In genomic region chr7:16637279-16637795, GRCh38 we compare ENCODE assay signal across 24 cellular contexts. TPM values are rescaled to one million over a fixed set of nuclear protein-coding genes. Genes with fewer than 3 reads are reported as not detected.
DNase-seq lines count a peak whose midpoint lies in the region; ATAC-seq and TF ChIP-seq lines count a peak whose summit lies in the region.
"Had no signal": no experiment of that assay in that cellular context is flagged by ENCODE, and none has a peak within 500 bp of the region (broad histone marks: within the 10 kb centered on the region; RNA-seq: fewer than 3 reads in every experiment).

No MANE protein-coding gene starts in this region.

- no peak overlapping the region for H3K27ac ChIP-seq in WERI-Rb-1
- H3K27ac ChIP-seq: brain microvascular endothelial cell, lower lobe of right lung, upper lobe of right lung had no signal

- no peaks in the 10 kb centered on the region for H3K27me3 ChIP-seq in WERI-Rb-1 (ENCODE audit: insufficient read depth, low read depth, severe bottlenecking)
- H3K27me3 ChIP-seq: brain microvascular endothelial cell, stomach, upper lobe of right lung had no signal

- peak; percentile 31 for ATAC-seq in sciatic nerve
- ATAC-seq: activated CD4-positive, CD25-positive, alpha-beta regulatory T cell treated with anti-CD3 and anti-CD28 coated beads, Interleukin-2, amount 50 U/mL, for 24 hours; activated CD8-positive, alpha-beta T cell treated with anti-CD3 and anti-CD28 coated beads, Interleukin-2, amount 10 ng/mL, durations not matched to agents 7 days and 5 days; lower lobe of right lung; upper lobe of right lung had no signal

- peak; percentile 70 for DNase-seq in AG10803 (ENCODE audit: low read depth)
- DNase-seq in OCI-M1 (lab: John Stamatoyannopoulos, UW) = peak; percentile 33
- peak; percentile 84 for DNase-seq in fibroblast of peridontal ligament (ENCODE audit: extremely low read depth)
- DNase-seq in sciatic nerve (ENCODE audit: low spot score) = no peak
- no peak for DNase-seq in WERI-Rb-1
- DNase-seq in activated CD4-positive, alpha-beta T cell treated with anti-CD3 and anti-CD28 coated beads for 4 hours = no peak
- no peak for DNase-seq in NK-92 treated with Interleukin-12 subunit alpha and Interleukin-12 subunit beta, amount 100 ng/mL, for 24 hours (lab: John Stamatoyannopoulos, UW)
- no peak for DNase-seq in NCI-H82 treated with DMSO at 0.1 percent for 48 hours (lab: John Stamatoyannopoulos, UW; ENCODE audit: unreplicated experiment)
- DNase-seq: activated CD8-positive, alpha-beta T cell treated with anti-CD3 and anti-CD28 coated beads, Interleukin-2, amount 10 ng/mL, durations not matched to agents 7 days and 5 days; activated gamma-delta T cell; activated naive CD8-positive, alpha-beta T cell treated with anti-CD3 and anti-CD28 coated beads, Interleukin-2, amount 50 U/mL, for 24 hours; brain microvascular endothelial cell; CD4-positive, alpha-beta T cell; cortex of kidney; H7; lower lobe of right lung; MM.1S; NCI-H2171 treated with DMSO at 0.1 percent for 48 hours; NCI-H526 treated with DMSO at 0.1 percent for 48 hours; nucleus accumbens; stomach; SW 1271; upper lobe of right lung had no signal

- TF ChIP-seq CTCF in AG10803 (conservative IDR thresholded peaks at IDR 0.05; ENCODE audit: low read length) (no peak), WERI-Rb-1 (IDR thresholded peaks at IDR 0.05; ENCODE audit: low read depth, low read length) (no peak)

- intact Hi-C loops in sciatic nerve (cut with DNase I) = no loop called here

- 0 out of 2 replicates have a peak, but pooled peaks cover 2% of the 10 kb centered on the region for H3K36me3 ChIP-seq in WERI-Rb-1
- H3K36me3 ChIP-seq: brain microvascular endothelial cell, lower lobe of right lung had no signal

- H3K9me3 ChIP-seq in WERI-Rb-1 (ENCODE audit: severe bottlenecking) = no peaks in the 10 kb centered on the region
- H3K9me3 ChIP-seq: lower lobe of right lung, stomach, upper lobe of right lung had no signal

- H3K4me3 ChIP-seq in AG10803 (ENCODE audit: low read length) (no peak overlapping the region), WERI-Rb-1 (ENCODE audit: low read depth, low read length) (no peak overlapping the region)
- H3K4me3 ChIP-seq: lower lobe of right lung, stomach, upper lobe of right lung had no signal

RNA-seq across cellular contexts. Expression of gene ANKMY2, which starts 8.2 kb away (rescaled TPM):
- total RNA-seq in sciatic nerve = 29.5 TPM

RNA-seq across cellular contexts. Expression of gene BZW2, which starts 8.6 kb away (rescaled TPM):
- total RNA-seq in sciatic nerve = 30.8 TPM

Comparison
In these comparisons a context has a peak if more than half of its experiments do, and no peak if none do; other contexts are left out.
1. DNase-seq: peak in AG10803 (single experiment), OCI-M1 (single experiment) and fibroblast of peridontal ligament (single experiment); none in sciatic nerve (single experiment), WERI-Rb-1 (single experiment), activated CD4-positive, alpha-beta T cell treated with anti-CD3 and anti-CD28 coated beads for 4 hours (0 of 2), NK-92 treated with Interleukin-12 subunit alpha and Interleukin-12 subunit beta, amount 100 ng/mL, for 24 hours (single experiment) and NCI-H82 treated with DMSO at 0.1 percent for 48 hours (single experiment).